ENCODE assay signal across 8 cellular contexts in the genomic region with DNA sequence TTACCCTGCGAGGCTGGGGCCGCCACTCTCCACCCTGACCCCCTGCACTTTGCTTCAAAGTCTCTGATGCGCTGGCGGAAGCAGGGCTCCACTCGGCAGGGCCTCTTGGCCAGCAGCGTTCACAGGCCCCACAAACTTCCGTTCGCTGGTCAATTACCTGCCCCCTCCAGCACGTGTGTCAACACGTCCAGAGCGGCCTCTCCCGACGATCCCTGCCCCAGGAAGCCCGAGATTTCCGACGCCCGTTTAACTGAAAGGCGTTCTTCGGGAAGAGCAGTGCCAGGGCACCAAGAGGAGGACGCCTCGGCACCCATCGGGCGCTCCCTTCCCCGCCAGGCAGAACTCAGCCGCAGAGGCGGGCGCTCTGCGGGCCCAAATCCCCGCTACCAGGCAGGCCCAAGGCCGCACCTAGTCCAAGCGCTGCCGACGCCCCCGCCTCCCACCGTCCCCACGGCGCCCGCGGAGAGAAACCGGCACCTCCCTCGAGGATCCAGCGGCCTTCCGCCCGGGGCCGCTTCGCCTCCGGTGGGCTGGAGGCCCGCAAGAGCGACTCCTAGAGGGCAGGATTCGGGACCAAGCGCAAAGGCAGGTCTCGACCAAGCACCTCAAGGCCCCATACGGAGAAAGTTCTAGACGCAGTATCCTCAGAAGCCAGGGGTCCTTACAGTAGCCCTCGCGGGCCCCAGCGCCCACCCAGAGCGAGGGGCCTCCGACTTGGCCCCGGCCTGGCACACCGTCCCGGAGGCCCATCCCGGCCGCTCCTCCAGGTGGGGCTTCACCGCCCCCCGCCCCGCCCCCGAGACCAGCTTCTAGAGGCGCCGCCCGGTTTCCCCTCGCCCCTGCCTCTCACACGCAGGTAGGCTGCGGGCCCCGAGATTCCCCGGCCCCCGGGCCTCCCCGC. TPM values are rescaled to one million over a fixed set of nuclear protein-coding genes. Genes with fewer than 3 reads are reported as not detected.
DNase-seq lines count a peak whose midpoint lies in the region; ATAC-seq and TF ChIP-seq lines count a peak whose summit lies in the region.

No MANE protein-coding gene starts in this region.

- WGBS in HUES64, result under 1% methylated on average over 78 of the region's 78 CpGs

- no peaks in the 10 kb centered on the region for H3K27me3 ChIP-seq in HUES64 (ENCODE audit: insufficient read depth, low read length)
- H3K27me3 ChIP-seq in breast epithelium, result peaks cover 0 to 28% of the 10 kb centered on the region in 2 donors

- DNase-seq in EL (peak; percentile 52), SW480 (ENCODE audit: low spot score) (peak; percentile 59), breast epithelium (ENCODE audit: low spot score in 2 of 2) (no peak), left kidney (ENCODE audit: low read depth, low spot score) (peak; percentile 73), cerebellar nuclear complex (lab: John Stamatoyannopoulos, UW) (no peak)
- DNase-seq in stimulated activated CD8-positive, alpha-beta memory T cell treated with anti-CD3 and anti-CD28 coated beads, Interleukin-15, amount 100 ng/mL, for 48 hours (ENCODE audit: low read depth in 2 of 2), result peak; percentile 42 to 47

- peak overlapping the region; percentile 71 for H3K9ac ChIP-seq in HUES64 (ENCODE audit: low read depth, low read length)

- H3K4me1 ChIP-seq in HUES64 (ENCODE audit: insufficient read depth, low read length) (peaks cover 13% of the 10 kb centered on the region), breast epithelium (peaks cover 0 to 3% of the 10 kb centered on the region in 2 donors)

- H3K9me3 ChIP-seq in HUES64 (ENCODE audit: insufficient read depth, low read depth, low read length) (no peaks in the 10 kb centered on the region), breast epithelium (no peaks in the 10 kb centered on the region)

- ATAC-seq in GM21528 (IDR thresholded peaks at IDR 0.05; ENCODE audit: low FRiP score, unreplicated experiment), result peak; percentile 38

- peak overlapping the region; percentile 84 for H3K4me3 ChIP-seq in HUES64 (ENCODE audit: low read length)
- H3K4me3 ChIP-seq in breast epithelium, result peak overlapping the region; percentile 63 to 80 (median 74)

- H3K27ac ChIP-seq in HUES64 (ENCODE audit: low read depth, low read length) (peak overlapping the region; percentile 68), breast epithelium (peak overlapping the region; percentile 66 to 94)

- no peak for TF ChIP-seq CTCF in breast epithelium (IDR thresholded peaks at IDR 0.05)

- H3K36me3 ChIP-seq in HUES64 (ENCODE audit: insufficient read depth, low read length), result peaks cover 34% of the 10 kb centered on the region
- no peaks in the 10 kb centered on the region for H3K36me3 ChIP-seq in breast epithelium

- intact Hi-C loops in breast epithelium (cut with DNase I; ENCODE audit: low total_unique reads), result no loop called here

- TF ChIP-seq POLR2A in breast epithelium (IDR thresholded peaks at IDR 0.05), result no peak

RNA-seq across cellular contexts. Expression of a gene that starts 0.6 kb away (rescaled TPM):
- polyA plus RNA-seq in HUES64 (2013, experiment 1 of 2), result 109 TPM
- 110 TPM for polyA plus RNA-seq in HUES64 (2013, experiment 2 of 2)
- total RNA-seq in breast epithelium, result 100 to 1,000 TPM; 120 to 245 (median 129) TPM

RNA-seq across cellular contexts. Expression of a gene that starts 1.1 kb away (rescaled TPM):
- polyA plus RNA-seq in HUES64 (2013, experiment 1 of 2), result 5.2 TPM
- 7.4 TPM for polyA plus RNA-seq in HUES64 (2013, experiment 2 of 2)
- total RNA-seq in breast epithelium, result 10 to 100 TPM; 10.2 to 27.8 (median 10.5) TPM

RNA-seq across cellular contexts. Expression of a gene that starts 35.9 kb away (rescaled TPM):
- polyA plus RNA-seq in HUES64 (2013, experiment 1 of 2), result 76.3 TPM
- 77.8 TPM for polyA plus RNA-seq in HUES64 (2013, experiment 2 of 2)
- total RNA-seq in breast epithelium, result 10 to 100 TPM in 2 of 3 donors, 1 to 10 TPM in 1; 7.6 to 40.8 (median 18.4) TPM

RNA-seq across cellular contexts. Expression of a gene that starts 40.4 kb away (rescaled TPM):
- polyA plus RNA-seq in HUES64 (2013, experiment 1 of 2), result 1.6 TPM
- 3.6 TPM for polyA plus RNA-seq in HUES64 (2013, experiment 2 of 2)
- 10 to 100 TPM; 12.3 to 17.9 (median 13.4) TPM for total RNA-seq in breast epithelium

RNA-seq across cellular contexts. Expression of a gene that starts 50.0 kb away (rescaled TPM):
- 2.7 TPM for polyA plus RNA-seq in HUES64 (2013, experiment 1 of 2)
- 3.6 TPM for polyA plus RNA-seq in HUES64 (2013, experiment 2 of 2)
- 1 to 10 TPM in 1 of 3 donors, under 1 TPM in 2; 0.48 to 1.3 (median 0.73) TPM for total RNA-seq in breast epithelium

Comparison
In these comparisons a context has a peak if more than half of its experiments do, and no peak if none do; other contexts are left out.
1. DNase-seq: peak in EL (single experiment), SW480 (single experiment), left kidney (single experiment) and stimulated activated CD8-positive, alpha-beta memory T cell treated with anti-CD3 and anti-CD28 coated beads, Interleukin-15, amount 100 ng/mL, for 48 hours (2 of 2); none in breast epithelium (0 of 2) and cerebellar nuclear complex (0 of 2).